8 cellular contexts compared by ENCODE assay signal in genomic region chr12:6825398-6826124, GRCh38. TPM values are rescaled to one million over a fixed set of nuclear protein-coding genes. Genes with fewer than 3 reads are reported as not detected.
A peak's percentile ranks its signal among the peaks of the same experiment; 100 is the strongest.
DNase-seq lines count a peak whose midpoint lies in the region; ATAC-seq lines count a peak whose summit lies in the region.

No MANE protein-coding gene starts in this region.

- DNase-seq in DMS 273 treated with DMSO at 0.1 percent for 48 hours (lab: John Stamatoyannopoulos, UW), result peak; percentile 16
- DNase-seq in HT1080 (ENCODE audit: low read depth), result peak; percentile 89
- DNase-seq in NOMO-1 treated with DMSO at 0.1 percent for 48 hours (lab: John Stamatoyannopoulos, UW; ENCODE audit: unreplicated experiment), result peak; percentile 70
- peak; percentile 96 for DNase-seq in activated CD8-positive, alpha-beta memory T cell treated with anti-CD3 and anti-CD28 coated beads, Interleukin-2, amount 50 U/mL, for 48 hours
- peak; percentile 20 for DNase-seq in epithelial cell of prostate (ENCODE audit: low read depth, low spot score)
- DNase-seq in middle frontal gyrus (ENCODE audit: extremely low spot score, low spot score), result peak; percentile 70
- DNase-seq in stimulated activated CD8-positive, alpha-beta memory T cell treated with anti-CD3 and anti-CD28 coated beads, Interleukin-4, amount 100 ng/mL, for 1 hour (ENCODE audit: low read depth in 2 of 2, low spot score in 1 of 2), result peak; percentile 60 to 63

- no peak for ATAC-seq in GM19023 (IDR thresholded peaks at IDR 0.05; ENCODE audit: unreplicated experiment)

- no peak overlapping the region for H3K27ac ChIP-seq in epithelial cell of prostate

RNA-seq across cellular contexts. Expression of gene P3H3, which starts 2.6 kb away (rescaled TPM):
- 31.5 and 31.7 TPM in 2 replicates for total RNA-seq in HT1080 (2014; rRNA removed; shearing (Covaris generic))
- polyA plus RNA-seq in HT1080 (2015; cell fraction: cytosol; rRNA removed), result 52.4 and 56.8 TPM in 2 replicates
- 111 and 113 TPM in 2 replicates for polyA plus RNA-seq in HT1080 (2015; cell fraction: nucleus; rRNA removed)

RNA-seq across cellular contexts. Expression of gene GPR162, which starts 3.9 kb away (rescaled TPM):
- total RNA-seq in HT1080 (2014; rRNA removed; shearing (Covaris generic)), result 7.2 and 8.7 TPM in 2 replicates
- 1.6 and 3.2 TPM in 2 replicates for polyA plus RNA-seq in HT1080 (2015; cell fraction: cytosol; rRNA removed)
- polyA plus RNA-seq in HT1080 (2015; cell fraction: nucleus; rRNA removed), result 6.1 and 8.3 TPM in 2 replicates

RNA-seq across cellular contexts. Expression of gene GNB3, which starts 15.2 kb away (rescaled TPM):
- total RNA-seq in HT1080 (2014; rRNA removed; shearing (Covaris generic)), result 1.5 and 1.6 TPM in 2 replicates
- 2.3 and 3.7 TPM in 2 replicates for polyA plus RNA-seq in HT1080 (2015; cell fraction: cytosol; rRNA removed)
- polyA plus RNA-seq in HT1080 (2015; cell fraction: nucleus; rRNA removed), result 23.9 and 27.2 TPM in 2 replicates

RNA-seq across cellular contexts. Expression of gene CDCA3, which starts 25.5 kb away (rescaled TPM):
- 129 and 190 TPM in 2 replicates for total RNA-seq in HT1080 (2014; rRNA removed; shearing (Covaris generic))
- polyA plus RNA-seq in HT1080 (2015; cell fraction: cytosol; rRNA removed), result 41.6 and 59.0 TPM in 2 replicates
- polyA plus RNA-seq in HT1080 (2015; cell fraction: nucleus; rRNA removed), result 125 and 147 TPM in 2 replicates

RNA-seq across cellular contexts. Expression of gene USP5, which starts 26.4 kb away (rescaled TPM):
- 109 and 112 TPM in 2 replicates for total RNA-seq in HT1080 (2014; rRNA removed; shearing (Covaris generic))
- polyA plus RNA-seq in HT1080 (2015; cell fraction: cytosol; rRNA removed), result 51.4 and 54.0 TPM in 2 replicates
- 143 and 144 TPM in 2 replicates for polyA plus RNA-seq in HT1080 (2015; cell fraction: nucleus; rRNA removed)

Comparison
In these comparisons a context has a peak if more than half of its experiments do, and no peak if none do; other contexts are left out.
1. DNase-seq: peak in every context shown above with its lines; median percentile 96 in activated CD8-positive, alpha-beta memory T cell treated with anti-CD3 and anti-CD28 coated beads, Interleukin-2, amount 50 U/mL, for 48 hours; 89 in HT1080; 70 in NOMO-1 treated with DMSO at 0.1 percent for 48 hours; 70 in middle frontal gyrus; 62 in stimulated activated CD8-positive, alpha-beta memory T cell treated with anti-CD3 and anti-CD28 coated beads, Interleukin-4, amount 100 ng/mL, for 1 hour; 20 in epithelial cell of prostate; 16 in DMS 273 treated with DMSO at 0.1 percent for 48 hours.